ENCODE assay signal across 1 cellular context in genomic region chr12:131044760-131045381, GRCh38.
TF ChIP-seq lines count a peak whose summit lies in the region.

No MANE protein-coding gene starts in this region.

TF ChIP-seq in GM23338, 12 proteins besides CTCF, POLR2A, EP300 and RAD21 (continued from another document):
- no peak for TF ChIP-seq ZNF462 (CRISPR knock-in tag; IDR thresholded peaks at IDR 0.05)
- TF ChIP-seq EZH2 (IDR thresholded peaks at IDR 0.05; ENCODE audit: low read depth, unreplicated experiment), result no peak
- no peak for TF ChIP-seq CREB1 (CRISPR knock-in tag; IDR thresholded peaks at IDR 0.05; ENCODE audit: low read depth)
- no peak for TF ChIP-seq JUNB (IDR thresholded peaks at IDR 0.05; ENCODE audit: unreplicated experiment)
- TF ChIP-seq POLR2AphosphoS5 (IDR thresholded peaks at IDR 0.05; ENCODE audit: low read depth), result no peak
- TF ChIP-seq ZNF114 (CRISPR knock-in tag; IDR thresholded peaks at IDR 0.05), result no peak
- no peak for TF ChIP-seq NANOG (IDR thresholded peaks at IDR 0.05; ENCODE audit: borderline replicate concordance)
